In genomic region chr11:25377466-25377865, GRCh38 we compare ENCODE assay signal across 30 cellular contexts.
"Had no signal": no experiment of that assay in that cellular context is flagged by ENCODE, and none has a peak within 500 bp of the region (broad histone marks: within the 10 kb centered on the region; RNA-seq: fewer than 3 reads in every experiment).

No MANE protein-coding gene starts in this region.

- H3K36me3 ChIP-seq: ascending aorta, breast epithelium, esophagus squamous epithelium, heart left ventricle, WERI-Rb-1 had no signal

- H3K9me3 ChIP-seq: ascending aorta, esophagus squamous epithelium had no signal

- H3K27me3 ChIP-seq: ascending aorta, breast epithelium, esophagus squamous epithelium, heart left ventricle had no signal

- DNase-seq: activated B cell treated with CpG ODN at 0.5 μM for 24 hours; activated CD4-positive, alpha-beta T cell treated with anti-CD3 and anti-CD28 coated beads for 48 hours; activated CD4-positive, alpha-beta T cell treated with anti-CD3 and anti-CD28 coated beads, Interleukin-2, amount 50 U/mL, for 1 hour; activated CD4-positive, alpha-beta T cell treated with anti-CD3 and anti-CD28 coated beads, Interleukin-2, amount 50 U/mL, for 48 hours; activated CD8-positive, alpha-beta memory T cell treated with anti-CD3 and anti-CD28 coated beads, Interleukin-2, amount 10 ng/mL, durations not matched to agents 7 days and 5 days; activated CD8-positive, alpha-beta memory T cell treated with anti-CD3 and anti-CD28 coated beads, Interleukin-2, amount 50 U/mL, for 4 hours; activated CD8-positive, alpha-beta T cell treated with anti-CD3 and anti-CD28 coated beads, Interleukin-2, amount 10 ng/mL, durations not matched to agents 7 days and 5 days; activated effector memory CD4-positive, alpha-beta T cell treated with anti-CD3 and anti-CD28 coated beads, Interleukin-2, amount 50 U/mL, for 16 hours; activated naive CD4-positive, alpha-beta T cell treated with anti-CD3 and anti-CD28 coated beads for 36 hours; activated naive CD8-positive, alpha-beta T cell treated with anti-CD3 and anti-CD28 coated beads for 36 hours; activated naive CD8-positive, alpha-beta T cell treated with anti-CD3 and anti-CD28 coated beads, Interleukin-2, amount 50 U/mL, for 24 hours; activated T-cell treated with anti-CD3 and anti-CD28 coated beads, Interleukin-2, amount 50 U/mL, for 1 hour; activated T-cell treated with anti-CD3 and anti-CD28 coated beads, Interleukin-2, amount 50 U/mL, for 48 hours; cortex of kidney; dermis blood vessel endothelial cell; effector CD4-positive, alpha-beta T cell; effector memory CD8-positive, alpha-beta T cell; esophagus squamous epithelium; glutamatergic neuron; heart left ventricle; T-helper 1 cell; T-helper 17 cell; T1000; WERI-Rb-1 had no signal

- ATAC-seq: activated CD4-positive, CD25-positive, alpha-beta regulatory T cell treated with anti-CD3 and anti-CD28 coated beads, Interleukin-2, amount 50 U/mL, for 24 hours; activated CD8-positive, alpha-beta memory T cell treated with anti-CD3 and anti-CD28 coated beads, Interleukin-2, amount 10 ng/mL, durations not matched to agents 7 days and 5 days; activated CD8-positive, alpha-beta T cell treated with anti-CD3 and anti-CD28 coated beads, Interleukin-2, amount 10 ng/mL, durations not matched to agents 7 days and 5 days; activated naive CD8-positive, alpha-beta T cell treated with anti-CD3 and anti-CD28 coated beads, Interleukin-2, amount 50 U/mL, for 24 hours; effector memory CD8-positive, alpha-beta T cell; heart left ventricle; T-helper 17 cell had no signal

- H3K4me1 ChIP-seq: ascending aorta, breast epithelium, esophagus squamous epithelium, heart left ventricle had no signal

- H3K27ac ChIP-seq: ascending aorta, breast epithelium, epithelial cell of prostate, esophagus squamous epithelium, heart left ventricle, WERI-Rb-1 had no signal

- H3K4me3 ChIP-seq: ascending aorta, breast epithelium, esophagus squamous epithelium, heart left ventricle had no signal

- FAIRE-seq: colon, frontal cortex had no signal
